13 cellular contexts compared by ENCODE assay signal in the genomic region with DNA sequence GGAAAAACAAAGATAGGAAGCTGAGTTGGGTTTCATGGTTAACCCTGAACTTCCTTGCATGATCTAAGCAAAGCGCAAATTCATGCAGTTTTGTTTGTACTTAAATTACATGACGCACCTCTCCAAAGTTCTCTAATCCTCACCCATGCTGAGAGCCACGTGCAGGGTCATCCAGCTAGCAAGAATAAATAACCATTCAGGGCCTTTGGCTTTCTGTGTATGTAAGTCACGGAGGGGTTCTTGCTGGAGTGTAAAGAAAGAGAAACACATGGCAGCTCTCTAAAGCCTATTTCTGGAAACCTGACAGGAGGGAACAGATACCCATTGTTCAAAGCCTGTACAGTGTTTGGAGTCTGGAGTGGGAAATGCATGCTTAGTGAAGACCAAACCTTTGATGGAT.
DNase-seq lines count a peak whose midpoint lies in the region; ATAC-seq and TF ChIP-seq lines count a peak whose summit lies in the region.
"Had no signal": no experiment of that assay in that cellular context is flagged by ENCODE, and none has a peak within 500 bp of the region (broad histone marks: within the 10 kb centered on the region; RNA-seq: fewer than 3 reads in every experiment).

No MANE protein-coding gene starts in this region.

- intact Hi-C loops in activated naive CD4-positive, alpha-beta T cell treated with anti-CD3 and anti-CD28 coated beads for 36 hours (cut with micrococcal nuclease), result no loop called here

- no peak overlapping the region for H3K4me2 ChIP-seq in hepatocyte

- H3K27ac Mint-ChIP-seq in activated naive CD4-positive, alpha-beta T cell treated with anti-CD3 and anti-CD28 coated beads for 36 hours, result no peak overlapping the region
- H3K27ac Mint-ChIP-seq: memory B cell had no signal

- no peaks in the 10 kb centered on the region for H3K9me3 ChIP-seq in hepatocyte (ENCODE audit: low read depth)
- H3K9me3 ChIP-seq: ascending aorta, spleen had no signal

- no peaks in the 10 kb centered on the region for H3K4me1 Mint-ChIP-seq in activated naive CD4-positive, alpha-beta T cell treated with anti-CD3 and anti-CD28 coated beads for 36 hours (ENCODE audit: low read depth)
- H3K4me1 Mint-ChIP-seq: memory B cell had no signal

- H3K36me3 Mint-ChIP-seq in activated naive CD4-positive, alpha-beta T cell treated with anti-CD3 and anti-CD28 coated beads for 36 hours (ENCODE audit: low read depth), result no peaks in the 10 kb centered on the region
- H3K36me3 Mint-ChIP-seq: memory B cell had no signal

- CTCF ChIA-PET in activated naive CD4-positive, alpha-beta T cell treated with anti-CD3 and anti-CD28 coated beads for 36 hours (lab: Charles Lee), result interaction anchor here (1.9 kb wide), 1 partner anchor 208 kb away, joined by 6 read pairs; no protein-coding TSS in a partner anchor

- no peak overlapping the region for H3K27ac ChIP-seq in hepatocyte
- H3K27ac ChIP-seq: ascending aorta, spleen had no signal

- no peaks in the 10 kb centered on the region for H3K9me2 ChIP-seq in hepatocyte (replicated peaks; ENCODE audit: insufficient read depth)

- no peaks in the 10 kb centered on the region for H4K20me1 ChIP-seq in hepatocyte (ENCODE audit: insufficient read depth, poor library complexity, severe bottlenecking)

- H3K27me3 Mint-ChIP-seq in activated naive CD4-positive, alpha-beta T cell treated with anti-CD3 and anti-CD28 coated beads for 36 hours (ENCODE audit: low read depth), result peaks cover 6% of the 10 kb centered on the region

- no peaks in the 10 kb centered on the region for H3K4me1 ChIP-seq in hepatocyte (ENCODE audit: insufficient read depth)
- H3K4me1 ChIP-seq: spleen had no signal

- H3K9me3 Mint-ChIP-seq in activated naive CD4-positive, alpha-beta T cell treated with anti-CD3 and anti-CD28 coated beads for 36 hours, result no peaks in the 10 kb centered on the region
- H3K9me3 Mint-ChIP-seq: memory B cell had no signal

- no peak overlapping the region for H2AFZ ChIP-seq in hepatocyte

- H3K36me3 ChIP-seq in hepatocyte (replicated peaks; ENCODE audit: insufficient read depth, low read depth), result no peaks in the 10 kb centered on the region
- H3K36me3 ChIP-seq: ascending aorta, spleen had no signal

- H3K4me3 Mint-ChIP-seq in activated naive CD4-positive, alpha-beta T cell treated with anti-CD3 and anti-CD28 coated beads for 36 hours, result no peak overlapping the region
- H3K4me3 Mint-ChIP-seq: memory B cell had no signal

- no peak overlapping the region for H3K4me3 ChIP-seq in hepatocyte
- H3K4me3 ChIP-seq: ascending aorta, spleen had no signal

- no peaks in the 10 kb centered on the region for H3K79me2 ChIP-seq in hepatocyte

- no peak for ATAC-seq in HG03521 (IDR thresholded peaks at IDR 0.05; ENCODE audit: unreplicated experiment)

- peak; percentile 17 for DNase-seq in NCI-H748 (lab: John Stamatoyannopoulos, UW; ENCODE audit: unreplicated experiment)
- DNase-seq in NCI-H748 treated with DMSO at 0.1 percent for 48 hours (lab: John Stamatoyannopoulos, UW), result no peak
- DNase-seq in anterior cingulate cortex (lab: John Stamatoyannopoulos, UW), result peak in 32 of 58 donors; percentile 8 to 87 (median 32)
- peak; percentile 26 for DNase-seq in hepatocyte (ENCODE audit: low spot score)
- DNase-seq in smooth muscle cell of the brain vasculature (ENCODE audit: low read depth, low spot score), result peak; percentile 98
- DNase-seq in activated naive CD4-positive, alpha-beta T cell treated with anti-CD3 and anti-CD28 coated beads for 36 hours, result no peak
- DNase-seq in activated effector memory CD4-positive, alpha-beta T cell treated with Interleukin-2 at 50 U/mL for 16 hours, result no peak
- DNase-seq: NCI-H2171, SHP77 treated with DMSO at 0.1 percent for 48 hours, spleen had no signal

- no peaks in the 10 kb centered on the region for H3K27me3 ChIP-seq in hepatocyte
- H3K27me3 ChIP-seq: ascending aorta, spleen had no signal

- TF ChIP-seq CTCF in hepatocyte (IDR thresholded peaks at IDR 0.05; ENCODE audit: poor library complexity), result no peak

- WGBS in hepatocyte (ENCODE audit: low lambda C conversion rate, missing lambda C conversion rate), result 56% methylated on average over 4 of the region's 4 CpGs

Comparison
In these comparisons a context has a peak if more than half of its experiments do, and no peak if none do; other contexts are left out.
1. DNase-seq: peak in NCI-H748 (single experiment), anterior cingulate cortex (32 of 58), hepatocyte (single experiment) and smooth muscle cell of the brain vasculature (single experiment); none in NCI-H748 treated with DMSO at 0.1 percent for 48 hours (single experiment), activated naive CD4-positive, alpha-beta T cell treated with anti-CD3 and anti-CD28 coated beads for 36 hours (single experiment) and activated effector memory CD4-positive, alpha-beta T cell treated with Interleukin-2 at 50 U/mL for 16 hours (single experiment).